ENCODE assay signal across 1 cellular context in the genomic region with DNA sequence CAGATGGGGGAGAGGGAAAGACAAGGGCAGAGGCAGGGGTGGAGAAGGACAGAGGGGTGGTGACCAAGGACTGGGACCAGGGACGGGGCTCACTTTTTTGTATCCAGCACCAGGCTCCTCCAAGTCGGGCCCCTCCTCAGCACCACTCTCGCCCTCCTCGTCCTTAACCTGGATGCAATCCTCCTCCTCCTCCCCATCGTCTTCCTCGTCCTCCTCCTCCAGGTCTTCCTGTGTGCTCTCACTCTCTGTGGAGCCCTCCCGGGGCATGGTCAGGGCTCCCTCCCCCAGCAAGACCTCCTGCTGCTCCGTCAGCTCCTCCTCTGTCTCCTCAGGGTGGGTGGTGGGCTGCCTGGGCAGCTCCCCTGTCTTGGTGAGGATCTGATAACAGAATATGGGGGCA.
TF ChIP-seq lines count a peak whose summit lies in the region.

No MANE protein-coding gene starts in this region.

TF ChIP-seq in SK-N-SH treated with all-trans-retinoic acid at 6 μM for 48 hours, 23 proteins besides CTCF, POLR2A, EP300 and RAD21 (continued from another document):
- TF ChIP-seq POU6F1 (CRISPR knock-in tag; IDR thresholded peaks at IDR 0.05; ENCODE audit: borderline replicate concordance, low read depth) (no peak), ZFP30 (CRISPR knock-in tag; IDR thresholded peaks at IDR 0.05) (no peak)
TF ChIP-seq in SK-N-SH treated with all-trans-retinoic acid at 6 μM for 48 hours: peak in this region for 0.
